ENCODE assay signal across 8 cellular contexts in genomic region chr14:23285530-23286019, GRCh38. TPM values are rescaled to one million over a fixed set of nuclear protein-coding genes. Genes with fewer than 3 reads are reported as not detected.
DNase-seq lines count a peak whose midpoint lies in the region; ATAC-seq and TF ChIP-seq lines count a peak whose summit lies in the region.

No MANE protein-coding gene starts in this region.

- H2BK15ac ChIP-seq in H9 (ENCODE audit: low read depth, low read length) = no peak overlapping the region

- H3K27me3 Mint-ChIP-seq in H9 (ENCODE audit: low read depth) (peaks cover 80% of the 10 kb centered on the region), chondrocyte (ENCODE audit: low read depth) (peaks cover 2% of the 10 kb centered on the region)

- H2AK5ac ChIP-seq in H9 (ENCODE audit: insufficient read length, low read length) = no peak overlapping the region

- H3K9me3 Mint-ChIP-seq in H9 (no peaks in the 10 kb centered on the region), chondrocyte (ENCODE audit: low read depth) (no peaks in the 10 kb centered on the region)

- no peaks in the 10 kb centered on the region for H3K9me2 ChIP-seq in MM.1S (replicated peaks; ENCODE audit: insufficient read depth, low read length)

- no peak for TF ChIP-seq POLR2A in GM18505 (IDR thresholded peaks at IDR 0.05; ENCODE audit: borderline replicate concordance, extremely low read depth, insufficient read depth, insufficient read length)
- no peak for TF ChIP-seq POLR2A in upper lobe of left lung (IDR thresholded peaks at IDR 0.05)

- peak overlapping the region; percentile 90 to 97 for H3K4me3 Mint-ChIP-seq in H9
- H3K4me3 Mint-ChIP-seq in chondrocyte (ENCODE audit: unreplicated experiment) = peak overlapping the region; percentile 91

- H3K4me2 ChIP-seq in H9 (ENCODE audit: insufficient read depth, insufficient read length, low read length) (peak overlapping the region; percentile 91), MM.1S (ENCODE audit: low read depth, low read length) (peak overlapping the region; percentile 54; the same call in 1 of the 2 replicates)

- H3K23me2 ChIP-seq in H9 (ENCODE audit: insufficient read length, low read depth, low read length, poor library complexity, severe bottlenecking) = peaks cover 10% of the 10 kb centered on the region

- no peaks in the 10 kb centered on the region for H3K9me3 ChIP-seq in H9 (ENCODE audit: control insufficient read depth, low read depth, low read length)
- H3K9me3 ChIP-seq in MM.1S (replicated peaks; ENCODE audit: insufficient read depth, low read length) = no peaks in the 10 kb centered on the region
- H3K9me3 ChIP-seq in upper lobe of left lung = no peaks in the 10 kb centered on the region

- no peak overlapping the region for H2AFZ ChIP-seq in H9 (ENCODE audit: low read length)
- peak overlapping the region; percentile 58 for H2AFZ ChIP-seq in MM.1S (ENCODE audit: low read length)

- H3K23ac ChIP-seq in H9 (ENCODE audit: insufficient read length, low read depth, low read length) = no peak overlapping the region

- no peak overlapping the region for H3K18ac ChIP-seq in H9 (ENCODE audit: insufficient read length, low read depth, low read length)

- no peak for TF ChIP-seq CTCF in H9 (conservative IDR thresholded peaks at IDR 0.05)
- no peak for TF ChIP-seq CTCF in MM.1S (IDR thresholded peaks at IDR 0.05; ENCODE audit: low read length)
- no peak for TF ChIP-seq CTCF in chondrocyte (IDR thresholded peaks at IDR 0.05)
- no peak for TF ChIP-seq CTCF in upper lobe of left lung (IDR thresholded peaks at IDR 0.05)
- no peak for TF ChIP-seq CTCF in GM13977 (IDR thresholded peaks at IDR 0.05; ENCODE audit: extremely low read depth, insufficient read depth, missing control alignments)

- no peak overlapping the region for H3T11ph ChIP-seq in H9 (ENCODE audit: low read length)

- H3K4me3 ChIP-seq in MM.1S (ENCODE audit: low read length) = peak overlapping the region; percentile 86
- H3K4me3 ChIP-seq in upper lobe of left lung = peak overlapping the region; percentile 58 to 91 (median 88)

- no peak for DNase-seq in H9
- DNase-seq in MM.1S = no peak
- no peak for DNase-seq in chondrocyte (ENCODE audit: low spot score)
- peak; percentile 58 for DNase-seq in medulla oblongata (ENCODE audit: extremely low spot score)
- no peak for DNase-seq in upper lobe of left lung
- DNase-seq in GM13977 (ENCODE audit: low spot score) = no peak
- no peak for DNase-seq in NCI-H446 treated with DMSO at 0.1 percent for 48 hours (lab: John Stamatoyannopoulos, UW)

- peaks cover 13% of the 10 kb centered on the region; the same call in 1 of the 2 replicates for H3K27me3 ChIP-seq in H9 (ENCODE audit: insufficient read depth, low read length)
- no peaks in the 10 kb centered on the region for H3K27me3 ChIP-seq in MM.1S (replicated peaks; ENCODE audit: insufficient read depth, low read length)
- H3K27me3 ChIP-seq in upper lobe of left lung = no peaks in the 10 kb centered on the region

- no peaks in the 10 kb centered on the region for H3K4me1 ChIP-seq in H9 (ENCODE audit: insufficient read depth, low read length)
- no peaks in the 10 kb centered on the region; the same call in 1 of the 2 replicates for H3K4me1 ChIP-seq in MM.1S (ENCODE audit: low read length)
- H3K4me1 ChIP-seq in upper lobe of left lung = peaks cover 11 to 24% (median 19%) of the 10 kb centered on the region in 4 donors

- H2BK5ac ChIP-seq in H9 (ENCODE audit: insufficient read length, low read length) = no peak overlapping the region

- no peak overlapping the region for H3K56ac ChIP-seq in H9 (ENCODE audit: insufficient read length, low read depth, low read length)

- H4K20me1 ChIP-seq in H9 (ENCODE audit: control insufficient read depth, insufficient read depth, insufficient read length) (no peaks in the 10 kb centered on the region), MM.1S (ENCODE audit: insufficient read depth, low read length) (no peaks in the 10 kb centered on the region)

- no peak overlapping the region for H4K91ac ChIP-seq in H9 (ENCODE audit: insufficient read length, low read depth, low read length)

- no peak overlapping the region for H4K5ac ChIP-seq in H9 (ENCODE audit: insufficient read length, low read depth, low read length)

- H3K36me3 ChIP-seq in MM.1S (replicated peaks; ENCODE audit: insufficient read depth, low read length) = no peaks in the 10 kb centered on the region
- H3K36me3 ChIP-seq in upper lobe of left lung = peaks cover 0 to 7% (median 0%) of the 10 kb centered on the region in 4 donors

- H3K14ac ChIP-seq in H9 (ENCODE audit: insufficient read depth, low read length) = no peak overlapping the region

- H3K9ac ChIP-seq in H9 (ENCODE audit: extremely low read depth, insufficient read length, low read length) (peak overlapping the region; percentile 39), MM.1S (ENCODE audit: low read length) (peak overlapping the region; percentile 72)

- no peak overlapping the region for H3K4ac ChIP-seq in H9 (ENCODE audit: low read depth, low read length)

- in situ Hi-C loops in GM13977 (cut with MboI; ENCODE audit: low pct_unique_long_range_greater_than_20kb, low sequenced_read_pairs, unreplicated experiment) = no loop called here

- no peaks in the 10 kb centered on the region for H3K79me1 ChIP-seq in H9 (ENCODE audit: insufficient read depth, low read depth, low read length, poor library complexity, severe bottlenecking)

- no peak overlapping the region for H2BK12ac ChIP-seq in H9 (ENCODE audit: insufficient read length, low read depth, low read length)

- TF ChIP-seq EP300 in upper lobe of left lung (IDR thresholded peaks at IDR 0.05) = no peak

- H3F3A ChIP-seq in MM.1S (ENCODE audit: insufficient read depth, low read length) = peaks cover 6% of the 10 kb centered on the region

- H2BK120ac ChIP-seq in H9 (ENCODE audit: low read depth, low read length, poor library complexity, severe bottlenecking) = no peak overlapping the region

- H3K27ac ChIP-seq in H9 (ENCODE audit: insufficient read length, low read depth, low read length) (no peak overlapping the region), MM.1S (ENCODE audit: low read length) (peak overlapping the region; percentile 48; the same call in 1 of the 2 replicates), upper lobe of left lung (peak overlapping the region; percentile 90 to 98 (median 94))

- no CpG with 5 or more reads among the region's 22 CpGs for WGBS in H9 (ENCODE audit: extremely low coverage, insufficient read length, low lambda C conversion rate)
- 0% methylated on average over 3 to 19 of the region's 22 CpGs for WGBS in upper lobe of left lung, 2 donors

- no peaks in the 10 kb centered on the region; a peak in 2 of 7 replicates for H3K36me3 Mint-ChIP-seq in H9 (ENCODE audit: insufficient read depth in 1 of 3, low read depth in 3 of 3)
- no peaks in the 10 kb centered on the region for H3K36me3 Mint-ChIP-seq in chondrocyte (ENCODE audit: low read depth)

- H3K79me2 ChIP-seq in H9 (ENCODE audit: insufficient read depth, low read length) = no peaks in the 10 kb centered on the region
- H3K79me2 ChIP-seq in MM.1S (ENCODE audit: low read length) = peaks cover 19% of the 10 kb centered on the region

- no peak overlapping the region for H4K8ac ChIP-seq in H9 (replicated peaks; ENCODE audit: insufficient read length, low read depth, low read length)

- ATAC-seq in GM18505 (IDR thresholded peaks at IDR 0.05; ENCODE audit: unreplicated experiment) (peak; percentile 29), upper lobe of left lung (ENCODE audit: low FRiP score in 2 of 2) (peak; percentile 23 to 61)

- H3K4me1 Mint-ChIP-seq in H9 = peaks cover 16 to 20% of the 10 kb centered on the region in 2 experiments
- H3K4me1 Mint-ChIP-seq in chondrocyte (ENCODE audit: low read depth) = peaks cover 23% of the 10 kb centered on the region

- no peak overlapping the region for H3K27ac Mint-ChIP-seq in H9
- peak overlapping the region; percentile 59 for H3K27ac Mint-ChIP-seq in chondrocyte (ENCODE audit: unreplicated experiment)

- no peak overlapping the region for H2BK20ac ChIP-seq in H9 (ENCODE audit: low read depth, low read length, poor library complexity, severe bottlenecking)

RNA-seq across cellular contexts. Expression of gene HOMEZ, which starts 0.4 kb away (rescaled TPM):
- total RNA-seq in H9 (2021) = 6.2 and 6.5 TPM in 2 replicates
- 7.3 to 8.2 TPM (median 7.6 TPM) in 3 replicates for total RNA-seq in chondrocyte
- total RNA-seq in upper lobe of left lung = 10 to 100 TPM in 4 of 6 donors, 1 to 10 TPM in 2; 3.9 to 13.7 (median 11.2) TPM

RNA-seq across cellular contexts. Expression of gene PPP1R3E, which starts 17.1 kb away (rescaled TPM):
- total RNA-seq in H9 (2021) (2.6 and 3.9 TPM in 2 replicates), chondrocyte (11.0 to 20.7 TPM (median 11.2 TPM) in 3 replicates), upper lobe of left lung (10 to 100 TPM in 4 of 6 donors, 1 to 10 TPM in 2; 6.7 to 95.3 (median 12.8) TPM)

RNA-seq across cellular contexts. Expression of gene BCL2L2, which starts 21.1 kb away (rescaled TPM):
- total RNA-seq in H9 (2021) (8.4 and 8.8 TPM in 2 replicates), chondrocyte (21.8 to 34.2 TPM (median 25.9 TPM) in 3 replicates), upper lobe of left lung (10 to 100 TPM; 38.8 to 53.8 (median 47.3) TPM)

RNA-seq across cellular contexts. Expression of gene PABPN1, which starts 35.7 kb away (rescaled TPM):
- total RNA-seq in H9 (2021) = 331 and 333 TPM in 2 replicates
- 135 to 182 TPM (median 136 TPM) in 3 replicates for total RNA-seq in chondrocyte
- total RNA-seq in upper lobe of left lung = 100 to 1,000 TPM in 3 of 6 donors, 10 to 100 TPM in 3; 47.6 to 325 (median 85.7) TPM

RNA-seq across cellular contexts. Expression of gene RNF212B, which starts 47.8 kb away (rescaled TPM):
- 0.15 and 0.39 TPM in 2 replicates for total RNA-seq in H9 (2021)
- total RNA-seq in chondrocyte = not detected in 3 replicates
- total RNA-seq in upper lobe of left lung = not detected
